Comparison of ENCODE assay signal across 17 cellular contexts in the genomic region with DNA sequence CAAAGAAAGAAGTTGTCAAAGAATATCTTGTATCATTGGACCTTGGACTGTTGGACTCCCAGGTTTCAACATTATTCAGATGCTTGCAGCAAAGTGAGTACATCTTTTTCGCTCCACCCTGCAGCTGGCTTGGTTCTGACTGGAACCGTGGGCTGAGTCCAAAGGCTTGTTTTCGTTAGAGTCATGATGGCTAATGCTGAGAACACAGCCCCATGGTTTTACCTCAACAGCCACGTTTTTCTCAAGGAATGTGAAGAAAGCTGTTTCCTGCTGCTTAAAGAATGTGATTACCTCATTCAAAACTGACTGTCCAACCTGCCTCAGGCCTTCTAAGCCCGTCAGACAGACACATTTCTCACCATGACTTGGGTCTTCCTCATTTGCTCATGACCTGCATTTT.
DNase-seq lines count a peak whose midpoint lies in the region; ATAC-seq and TF ChIP-seq lines count a peak whose summit lies in the region.
"Had no signal": no experiment of that assay in that cellular context is flagged by ENCODE, and none has a peak within 500 bp of the region (broad histone marks: within the 10 kb centered on the region; RNA-seq: fewer than 3 reads in every experiment).

No MANE protein-coding gene starts in this region.

- H3K27me3 ChIP-seq in RWPE2 (ENCODE audit: insufficient read depth, poor library complexity, severe bottlenecking) (no peaks in the 10 kb centered on the region), esophagus squamous epithelium (no peaks in the 10 kb centered on the region)
- H3K27me3 ChIP-seq: heart left ventricle, stomach had no signal

- H3K36me3 ChIP-seq in RWPE2 (ENCODE audit: low read depth) (no peaks in the 10 kb centered on the region), esophagus squamous epithelium (no peaks in the 10 kb centered on the region)
- H3K36me3 ChIP-seq: heart left ventricle, stomach had no signal

- H3K27ac ChIP-seq in RWPE2 (ENCODE audit: poor library complexity, severe bottlenecking): peak overlapping the region; percentile 84
- peak overlapping the region in 3 of 4 donors; percentile 22 to 57 (median 48) for H3K27ac ChIP-seq in esophagus squamous epithelium
- H3K27ac ChIP-seq: heart left ventricle, stomach had no signal

- peaks cover 44% of the 10 kb centered on the region for H3K4me1 ChIP-seq in RWPE2 (ENCODE audit: insufficient read depth, poor library complexity, severe bottlenecking)
- H3K4me1 ChIP-seq in esophagus squamous epithelium: peaks cover 0 to 59% (median 5%) of the 10 kb centered on the region in 3 donors
- H3K4me1 ChIP-seq: stomach had no signal

- H3K9me3 ChIP-seq in RWPE2 (ENCODE audit: severe bottlenecking): no peaks in the 10 kb centered on the region
- no peaks in the 10 kb centered on the region for H3K9me3 ChIP-seq in esophagus squamous epithelium
- H3K9me3 ChIP-seq: heart left ventricle, stomach had no signal

- DNase-seq in GM04504 (ENCODE audit: low read depth) (peak; percentile 47), RWPE2 (ENCODE audit: low spot score) (no peak), esophagus squamous epithelium (lab: John Stamatoyannopoulos, UW) (no peak), skeletal muscle cell (ENCODE audit: low read depth) (peak; percentile 92), cerebellar cortex (ENCODE audit: low spot score) (no peak), NCI-H128 (lab: John Stamatoyannopoulos, UW; ENCODE audit: unreplicated experiment) (no peak), NCI-H1092 treated with DMSO at 0.1 percent for 48 hours (lab: John Stamatoyannopoulos, UW) (no peak)
- DNase-seq: activated naive CD8-positive, alpha-beta T cell treated with anti-CD3 and anti-CD28 coated beads, Interleukin-2, amount 10 ng/mL, durations not matched to agents 7 days and 5 days; activated T-cell treated with anti-CD3 and anti-CD28 coated beads, Interleukin-2, amount 50 U/mL, for 24 hours; CD8-positive, alpha-beta memory T cell; heart left ventricle; left colon; naive B cell; NCI-H1105 treated with DMSO at 0.1 percent for 48 hours; stomach had no signal

- no peak for TF ChIP-seq POLR2A in esophagus squamous epithelium (IDR thresholded peaks at IDR 0.05)

- peak; percentile 60 for ATAC-seq in RWPE2 (ENCODE audit: low read depth)
- no peak for ATAC-seq in GM19035 (IDR thresholded peaks at IDR 0.05; ENCODE audit: unreplicated experiment)
- ATAC-seq: heart left ventricle, sciatic nerve had no signal

- intact Hi-C loops in esophagus squamous epithelium (cut with DNase I): no loop called here

- H3K4me3 ChIP-seq in RWPE2 (ENCODE audit: severe bottlenecking) (no peak overlapping the region), esophagus squamous epithelium (no peak overlapping the region), skeletal muscle cell (ENCODE audit: low read depth, low read length) (no peak overlapping the region)
- H3K4me3 ChIP-seq: heart left ventricle, stomach had no signal

- 58 to 63% methylated on average over 5 of the region's 5 CpGs for WGBS in esophagus squamous epithelium, 2 donors

- TF ChIP-seq CTCF in RWPE2 (IDR thresholded peaks at IDR 0.05; ENCODE audit: poor library complexity, severe bottlenecking): no peak
- TF ChIP-seq CTCF in esophagus squamous epithelium (IDR thresholded peaks at IDR 0.05): no peak

Comparison
In these comparisons a context has a peak if more than half of its experiments do, and no peak if none do; other contexts are left out.
1. DNase-seq: peak in GM04504 (single experiment) and skeletal muscle cell (single experiment); none in RWPE2 (single experiment), esophagus squamous epithelium (single experiment), cerebellar cortex (single experiment), NCI-H128 (single experiment) and NCI-H1092 treated with DMSO at 0.1 percent for 48 hours (single experiment).